Comparison of ENCODE assay signal across 8 cellular contexts in the genomic region with DNA sequence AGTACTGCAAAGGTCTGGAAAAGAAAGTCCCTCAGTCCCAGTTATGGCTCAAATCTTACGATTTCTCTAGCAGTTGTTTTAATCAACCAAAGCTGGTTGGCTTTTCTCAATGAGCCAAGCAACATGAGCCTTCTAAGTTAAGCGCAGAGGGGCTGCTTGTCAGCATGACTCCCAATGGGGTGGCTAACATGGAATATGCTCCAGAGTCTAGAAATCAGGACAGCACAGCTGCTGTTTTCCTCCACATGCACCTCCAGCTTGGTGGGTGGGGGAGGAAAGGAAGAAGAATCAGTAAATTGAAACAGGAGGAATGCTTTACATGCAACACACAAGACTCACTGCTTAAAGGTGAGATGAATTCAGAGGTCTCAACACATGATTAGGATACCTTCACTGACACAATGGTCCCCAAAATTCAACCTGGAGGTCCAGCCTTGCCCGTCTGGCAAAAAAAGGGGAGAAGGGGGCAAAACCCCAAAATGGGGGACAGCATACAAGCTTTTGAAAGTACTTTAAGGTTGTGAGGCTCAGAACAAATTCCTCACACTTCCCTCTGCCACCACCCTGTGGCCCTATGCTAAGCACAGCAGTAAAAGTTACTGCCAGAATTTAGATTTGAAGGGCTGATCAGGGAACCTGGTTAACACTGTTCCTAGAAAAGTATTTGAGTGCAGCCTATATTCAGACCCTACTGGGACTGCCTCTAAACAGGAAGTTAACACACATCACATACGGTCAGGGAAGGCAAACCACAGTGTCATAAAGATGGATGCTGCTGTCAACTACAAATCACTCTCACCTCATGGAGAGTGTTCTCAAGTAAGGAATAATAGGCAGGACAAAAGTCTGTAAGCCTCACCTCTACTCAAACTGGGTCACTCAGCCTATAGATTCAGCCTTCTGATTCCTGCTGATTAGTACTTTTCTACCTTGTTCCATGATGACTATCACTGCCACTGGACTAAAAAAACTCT. TPM values are rescaled to one million over a fixed set of nuclear protein-coding genes. Genes with fewer than 3 reads are reported as not detected.
A peak's percentile ranks its signal among the peaks of the same experiment; 100 is the strongest.
DNase-seq lines count a peak whose midpoint lies in the region; ATAC-seq and TF ChIP-seq lines count a peak whose summit lies in the region.

No MANE protein-coding gene starts in this region.

- POLR2A ChIA-PET in activated naive CD8-positive, alpha-beta T cell treated with anti-CD3 and anti-CD28 coated beads, Interleukin-2, amount 10 ng/mL, durations not matched to agents 7 days and 5 days (lab: Charles Lee), result interaction anchor here (0.6 to 7.7 kb wide), 6 partner anchors 14 to 70 kb away, joined by 3 to 101 read pairs (median 10); a partner anchor contains a TSS

- H3K27me3 ChIP-seq in KMS-11 (ENCODE audit: insufficient read depth, low read depth), result no peaks in the 10 kb centered on the region

- TF ChIP-seq CTCF in KMS-11 (conservative IDR thresholded peaks at IDR 0.05; ENCODE audit: low read depth, low read length), result no peak; the same call in none of the 2 replicates

- H3K27ac ChIP-seq in KMS-11, result peak overlapping the region; percentile 0; the same call in 1 of the 2 replicates

- H3K36me3 Mint-ChIP-seq in activated naive CD8-positive, alpha-beta T cell treated with anti-CD3 and anti-CD28 coated beads, Interleukin-2, amount 10 ng/mL, durations not matched to agents 7 days and 5 days, result peaks cover 13% of the 10 kb centered on the region
- peaks cover 0 to 9% (median 4%) of the 10 kb centered on the region in 3 donors for H3K36me3 Mint-ChIP-seq in immature natural killer cell

- H3K4me3 ChIP-seq in KMS-11 (IDR thresholded peaks at IDR 0.05; ENCODE audit: insufficient read depth, low read depth, low read length), result no peak overlapping the region

- H3K4me2 ChIP-seq in KMS-11, result peak overlapping the region; percentile 61

- H3K27me3 Mint-ChIP-seq in activated naive CD8-positive, alpha-beta T cell treated with anti-CD3 and anti-CD28 coated beads, Interleukin-2, amount 10 ng/mL, durations not matched to agents 7 days and 5 days, result no peaks in the 10 kb centered on the region
- peaks cover 19 to 23% (median 20%) of the 10 kb centered on the region in 3 donors for H3K27me3 Mint-ChIP-seq in immature natural killer cell (ENCODE audit: low read depth in 3 of 3)

- H3K9ac ChIP-seq in KMS-11, result no peak overlapping the region; the same call in 1 of the 2 replicates

- ATAC-seq in activated naive CD8-positive, alpha-beta T cell treated with anti-CD3 and anti-CD28 coated beads, Interleukin-2, amount 10 ng/mL, durations not matched to agents 7 days and 5 days (ENCODE audit: low read depth), result peak; percentile 21
- ATAC-seq in GM18519 (IDR thresholded peaks at IDR 0.05; ENCODE audit: low FRiP score, unreplicated experiment) (no peak), GM21423 (IDR thresholded peaks at IDR 0.05; ENCODE audit: unreplicated experiment) (no peak), HG03354 (IDR thresholded peaks at IDR 0.05; ENCODE audit: poor library complexity, severe bottlenecking, unreplicated experiment) (no peak)

- H3K4me1 Mint-ChIP-seq in activated naive CD8-positive, alpha-beta T cell treated with anti-CD3 and anti-CD28 coated beads, Interleukin-2, amount 10 ng/mL, durations not matched to agents 7 days and 5 days, result peaks cover 43% of the 10 kb centered on the region
- H3K4me1 Mint-ChIP-seq in immature natural killer cell, result peaks cover 63 to 72% of the 10 kb centered on the region in 2 donors

- DNase-seq in DMS 273 (lab: John Stamatoyannopoulos, UW; ENCODE audit: unreplicated experiment) (peak; percentile 78), immature natural killer cell (peak; percentile 51 to 54 (median 54)), NCI-H187 treated with DMSO at 0.1 percent for 48 hours (lab: John Stamatoyannopoulos, UW) (no peak)
- peak; percentile 33 for DNase-seq in activated naive CD8-positive, alpha-beta T cell treated with anti-CD3 and anti-CD28 coated beads, Interleukin-2, amount 10 ng/mL, durations not matched to agents 7 days and 5 days

- no peaks in the 10 kb centered on the region for H3K9me3 Mint-ChIP-seq in activated naive CD8-positive, alpha-beta T cell treated with anti-CD3 and anti-CD28 coated beads, Interleukin-2, amount 10 ng/mL, durations not matched to agents 7 days and 5 days
- H3K9me3 Mint-ChIP-seq in immature natural killer cell, result no peaks in the 10 kb centered on the region

- H3K79me2 ChIP-seq in KMS-11 (ENCODE audit: insufficient read depth, low read depth), result peaks cover 82% of the 10 kb centered on the region

- no peak overlapping the region for H2AFZ ChIP-seq in KMS-11 (ENCODE audit: low read depth)

- peaks cover 53% of the 10 kb centered on the region for H3K4me1 ChIP-seq in KMS-11 (ENCODE audit: low read depth, poor library complexity, severe bottlenecking)

- peaks cover 48% of the 10 kb centered on the region for H4K20me1 ChIP-seq in KMS-11 (ENCODE audit: insufficient read depth)

- H3K36me3 ChIP-seq in KMS-11 (ENCODE audit: insufficient read depth), result no peaks in the 10 kb centered on the region

- peak overlapping the region; percentile 95 for H3K4me3 Mint-ChIP-seq in activated naive CD8-positive, alpha-beta T cell treated with anti-CD3 and anti-CD28 coated beads, Interleukin-2, amount 10 ng/mL, durations not matched to agents 7 days and 5 days
- H3K4me3 Mint-ChIP-seq in immature natural killer cell, result peak overlapping the region; percentile 81 to 94 (median 94)

- peak overlapping the region; percentile 98 for H3K27ac Mint-ChIP-seq in activated naive CD8-positive, alpha-beta T cell treated with anti-CD3 and anti-CD28 coated beads, Interleukin-2, amount 10 ng/mL, durations not matched to agents 7 days and 5 days
- H3K27ac Mint-ChIP-seq in immature natural killer cell, result peak overlapping the region; percentile 83 to 98 (median 92)

RNA-seq across cellular contexts. Expression of a gene that starts 2.6 kb away (rescaled TPM):
- total RNA-seq in activated naive CD8-positive, alpha-beta T cell treated with anti-CD3 and anti-CD28 coated beads, Interleukin-2, amount 10 ng/mL, durations not matched to agents 7 days and 5 days, result 10 to 100 TPM; 86.3 to 96.7 TPM
- 1 to 10 TPM; 1.3 to 5.5 (median 2.1) TPM for polyA plus RNA-seq in immature natural killer cell

RNA-seq across cellular contexts. Expression of a gene that starts 26.4 kb away (rescaled TPM):
- total RNA-seq in activated naive CD8-positive, alpha-beta T cell treated with anti-CD3 and anti-CD28 coated beads, Interleukin-2, amount 10 ng/mL, durations not matched to agents 7 days and 5 days, result 100 to 1,000 TPM; 173 to 183 TPM
- polyA plus RNA-seq in immature natural killer cell, result 10 to 100 TPM in 2 of 3 donors, 1 to 10 TPM in 1; 9.9 to 37.1 (median 11.5) TPM

RNA-seq across cellular contexts. Expression of a gene that starts 38.2 kb away (rescaled TPM):
- 100 to 1,000 TPM; 104 to 115 TPM for total RNA-seq in activated naive CD8-positive, alpha-beta T cell treated with anti-CD3 and anti-CD28 coated beads, Interleukin-2, amount 10 ng/mL, durations not matched to agents 7 days and 5 days
- polyA plus RNA-seq in immature natural killer cell, result 10 to 100 TPM; 13.0 to 31.2 (median 19.3) TPM

RNA-seq across cellular contexts. Expression of a gene that starts 43.2 kb away (rescaled TPM):
- 10 to 100 TPM; 29.6 to 31.1 TPM for total RNA-seq in activated naive CD8-positive, alpha-beta T cell treated with anti-CD3 and anti-CD28 coated beads, Interleukin-2, amount 10 ng/mL, durations not matched to agents 7 days and 5 days
- 10 to 100 TPM; 52.3 to 84.8 (median 54.6) TPM for polyA plus RNA-seq in immature natural killer cell

RNA-seq across cellular contexts. Expression of a gene that starts 47.5 kb away (rescaled TPM):
- total RNA-seq in activated naive CD8-positive, alpha-beta T cell treated with anti-CD3 and anti-CD28 coated beads, Interleukin-2, amount 10 ng/mL, durations not matched to agents 7 days and 5 days, result 10 to 100 TPM in 1 of 2 experiments, 1 to 10 TPM in 1; 8.2 to 10.0 TPM
- polyA plus RNA-seq in immature natural killer cell, result 10 to 100 TPM; 10.0 to 17.6 (median 15.2) TPM
